In genomic region chr12:109475993-109476806, GRCh38 we compare ENCODE assay signal across 8 cellular contexts. TPM values are rescaled to one million over a fixed set of nuclear protein-coding genes. Genes with fewer than 3 reads are reported as not detected.
DNase-seq lines count a peak whose midpoint lies in the region; ATAC-seq and TF ChIP-seq lines count a peak whose summit lies in the region.

No MANE protein-coding gene starts in this region.

- ATAC-seq in activated CD8-positive, alpha-beta T cell treated with anti-CD3 and anti-CD28 coated beads for 36 hours: no peak
- ATAC-seq in stimulated activated naive CD8-positive, alpha-beta T cell treated with anti-CD3 and anti-CD28 coated beads, Interleukin-15, Interleukin-2, amounts not matched to agents 100 U/mL and 50 U/mL, for 24 hours: no peak
- no peak for ATAC-seq in HG02938 (IDR thresholded peaks at IDR 0.05; ENCODE audit: unreplicated experiment)

- peaks cover 1% of the 10 kb centered on the region for H3K36me3 Mint-ChIP-seq in activated CD8-positive, alpha-beta T cell treated with anti-CD3 and anti-CD28 coated beads for 36 hours (ENCODE audit: low read depth)

- peak overlapping the region; percentile 100 for H3K27ac Mint-ChIP-seq in activated CD8-positive, alpha-beta T cell treated with anti-CD3 and anti-CD28 coated beads for 36 hours

- POLR2A ChIA-PET in activated CD8-positive, alpha-beta T cell treated with anti-CD3 and anti-CD28 coated beads for 36 hours (lab: Charles Lee): interaction anchor here (1.0 to 2.1 kb wide), 4 partner anchors 13 to 22 kb away, joined by 3 to 6 read pairs (median 4); no protein-coding TSS in a partner anchor

- peak overlapping the region; percentile 82 for H3K4me3 Mint-ChIP-seq in activated CD8-positive, alpha-beta T cell treated with anti-CD3 and anti-CD28 coated beads for 36 hours

- no peaks in the 10 kb centered on the region for H3K9me3 Mint-ChIP-seq in activated CD8-positive, alpha-beta T cell treated with anti-CD3 and anti-CD28 coated beads for 36 hours

- peaks cover 32% of the 10 kb centered on the region for H3K4me1 Mint-ChIP-seq in activated CD8-positive, alpha-beta T cell treated with anti-CD3 and anti-CD28 coated beads for 36 hours (ENCODE audit: low read depth)

- intact Hi-C loops in activated CD8-positive, alpha-beta T cell treated with anti-CD3 and anti-CD28 coated beads for 36 hours (cut with micrococcal nuclease): no loop called here

- CTCF ChIA-PET in activated CD8-positive, alpha-beta T cell treated with anti-CD3 and anti-CD28 coated beads for 36 hours (lab: Charles Lee): interaction anchor here (0.9 to 1.5 kb wide), 3 partner anchors 43 to 48 kb away, joined by 3 to 6 read pairs (median 4); no protein-coding TSS in a partner anchor

- no peaks in the 10 kb centered on the region for H3K9me3 ChIP-seq in iPS-18c (ENCODE audit: control insufficient read depth, insufficient read depth, low read length)

- peak overlapping the region; percentile 91 for H3K4me3 ChIP-seq in iPS-18c (ENCODE audit: insufficient read depth, low read depth, low read length)

- no peaks in the 10 kb centered on the region for H3K27me3 Mint-ChIP-seq in activated CD8-positive, alpha-beta T cell treated with anti-CD3 and anti-CD28 coated beads for 36 hours

- TF ChIP-seq CTCF in activated CD8-positive, alpha-beta T cell treated with anti-CD3 and anti-CD28 coated beads for 36 hours (IDR thresholded peaks at IDR 0.05): no peak

- peak; percentile 29 for DNase-seq in NCI-H146 treated with DMSO at 0.1 percent for 48 hours (lab: John Stamatoyannopoulos, UW; ENCODE audit: unreplicated experiment)
- DNase-seq in NCI-H146 (lab: John Stamatoyannopoulos, UW): no peak
- DNase-seq in activated CD8-positive, alpha-beta T cell treated with anti-CD3 and anti-CD28 coated beads for 36 hours: peak; percentile 7
- peak; percentile 7 for DNase-seq in stimulated activated naive CD8-positive, alpha-beta T cell treated with anti-CD3 and anti-CD28 coated beads, Interleukin-15, Interleukin-2, amounts not matched to agents 100 U/mL and 50 U/mL, for 24 hours
- DNase-seq in GOT3 (lab: John Stamatoyannopoulos, UW): no peak
- no peak for DNase-seq in NOMO-1 treated with dmso at 0.1 percent for 144 hours (lab: John Stamatoyannopoulos, UW; ENCODE audit: unreplicated experiment)

RNA-seq across cellular contexts. Expression of gene KCTD10, which starts 0.9 kb away (rescaled TPM):
- total RNA-seq in activated CD8-positive, alpha-beta T cell treated with anti-CD3 and anti-CD28 coated beads for 36 hours: 10 to 100 TPM; 37.4 to 38.2 TPM

RNA-seq across cellular contexts. Expression of gene UBE3B, which starts 1.2 kb away (rescaled TPM):
- 10 to 100 TPM; 22.5 to 24.9 TPM for total RNA-seq in activated CD8-positive, alpha-beta T cell treated with anti-CD3 and anti-CD28 coated beads for 36 hours

Comparison
In these comparisons a context has a peak if more than half of its experiments do, and no peak if none do; other contexts are left out.
1. DNase-seq: peak in NCI-H146 treated with DMSO at 0.1 percent for 48 hours (single experiment), activated CD8-positive, alpha-beta T cell treated with anti-CD3 and anti-CD28 coated beads for 36 hours (single experiment) and stimulated activated naive CD8-positive, alpha-beta T cell treated with anti-CD3 and anti-CD28 coated beads, Interleukin-15, Interleukin-2, amounts not matched to agents 100 U/mL and 50 U/mL, for 24 hours (single experiment); none in NCI-H146 (single experiment), GOT3 (single experiment) and NOMO-1 treated with dmso at 0.1 percent for 144 hours (single experiment).